ENCODE assay signal across 23 cellular contexts in the genomic region with DNA sequence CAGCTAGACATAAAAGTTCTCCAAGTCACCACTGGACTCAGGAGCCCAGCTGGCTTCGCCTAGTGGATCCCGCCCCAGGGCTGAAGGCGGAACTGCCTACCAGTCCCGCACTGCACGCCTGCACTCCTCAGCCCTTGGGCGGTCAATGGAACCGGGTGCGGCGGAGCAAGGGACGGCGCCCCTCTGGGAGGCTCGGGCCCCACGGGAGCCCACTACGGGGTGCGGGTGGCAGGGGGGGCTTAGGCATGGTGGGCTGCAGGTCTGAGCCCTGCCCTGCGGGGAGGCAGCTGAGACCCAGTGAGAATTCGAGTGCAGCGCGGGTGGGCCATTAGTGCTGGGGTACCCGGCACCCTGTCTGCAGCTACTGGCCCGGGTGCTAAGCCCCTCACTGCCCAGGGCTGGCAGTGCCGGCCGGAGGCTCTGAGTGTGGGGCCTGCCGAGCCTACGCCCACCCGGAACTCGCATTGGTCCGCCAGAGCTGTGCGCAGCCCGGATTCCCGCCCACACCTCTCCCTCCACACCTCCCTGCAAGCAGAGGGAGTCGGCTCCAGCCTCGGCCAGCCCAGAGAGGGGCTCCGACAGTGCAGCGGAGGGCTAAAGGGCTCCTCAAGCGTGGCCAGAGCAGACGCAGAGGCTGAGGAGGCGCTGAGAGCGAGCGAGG.
"Had no signal": no experiment of that assay in that cellular context is flagged by ENCODE, and none has a peak within 500 bp of the region (broad histone marks: within the 10 kb centered on the region; RNA-seq: fewer than 3 reads in every experiment).

No MANE protein-coding gene starts in this region.

- H3K4me3 ChIP-seq: left lung, lower lobe of right lung, pancreas, prostate gland, skin epidermis, stomach, thoracic aorta, tibial artery, uterus had no signal

- H3K27ac ChIP-seq: left lung, lower lobe of right lung, pancreas, prostate gland, skin epidermis, stomach, thoracic aorta, tibial artery, uterus had no signal

- H3K27me3 ChIP-seq: pancreas, uterus had no signal

- H3K4me1 ChIP-seq: left lung, lower lobe of right lung, prostate gland, stomach, tibial artery, uterus had no signal

- H3K4me3 Mint-ChIP-seq: naive B cell; natural killer cell; stimulated activated effector memory CD8-positive, alpha-beta T cell treated with anti-CD3 and anti-CD28 coated beads, Interleukin-12 subunit alpha, Interleukin-12 subunit beta, amount 100 ng/mL, for 72 hours had no signal

- DNase-seq: head of caudate nucleus; hippocampal formation; left colon; lower lobe of right lung; mammary epithelial cell; mesenchymal stem cell; naive B cell; natural killer cell; nucleus accumbens; retina; stimulated activated CD4-positive, alpha-beta T cell treated with anti-CD3 and anti-CD28 coated beads, Interleukin-4, amount 100 ng/mL, for 24 hours; stimulated activated naive CD4-positive, alpha-beta T cell; stomach; tibial artery; trophoblast cell; uterus had no signal

- H3K9me3 ChIP-seq: lower lobe of right lung, pancreas, prostate gland, thoracic aorta, tibial artery, uterus had no signal

- H3K27ac Mint-ChIP-seq: naive B cell; natural killer cell; stimulated activated effector memory CD8-positive, alpha-beta T cell treated with anti-CD3 and anti-CD28 coated beads, Interleukin-12 subunit alpha, Interleukin-12 subunit beta, amount 100 ng/mL, for 72 hours had no signal

- H3K36me3 Mint-ChIP-seq: stimulated activated effector memory CD8-positive, alpha-beta T cell treated with anti-CD3 and anti-CD28 coated beads, Interleukin-12 subunit alpha, Interleukin-12 subunit beta, amount 100 ng/mL, for 72 hours had no signal

- H3K36me3 ChIP-seq: left lung, lower lobe of right lung, pancreas, prostate gland, stomach, thoracic aorta, tibial artery, uterus had no signal

- H3K9me3 Mint-ChIP-seq: natural killer cell; stimulated activated effector memory CD8-positive, alpha-beta T cell treated with anti-CD3 and anti-CD28 coated beads, Interleukin-12 subunit alpha, Interleukin-12 subunit beta, amount 100 ng/mL, for 72 hours had no signal

- H3K4me1 Mint-ChIP-seq: naive B cell; natural killer cell; stimulated activated effector memory CD8-positive, alpha-beta T cell treated with anti-CD3 and anti-CD28 coated beads, Interleukin-12 subunit alpha, Interleukin-12 subunit beta, amount 100 ng/mL, for 72 hours had no signal

- ATAC-seq: left colon; left lung; pancreas; sciatic nerve; stimulated activated effector memory CD8-positive, alpha-beta T cell treated with anti-CD3 and anti-CD28 coated beads, Interleukin-12 subunit alpha, Interleukin-12 subunit beta, amount 100 ng/mL, for 72 hours had no signal
